In genomic region chr1:148387961-148388259, GRCh38 we compare ENCODE assay signal across 8 cellular contexts.
A peak's percentile ranks its signal among the peaks of the same experiment; 100 is the strongest.
DNase-seq lines count a peak whose midpoint lies in the region; ATAC-seq, FAIRE-seq and TF ChIP-seq lines count a peak whose summit lies in the region.
"Not testable (repeated sequence)": the region's sequence is repeated elsewhere in the genome, so short reads cannot be mapped to it uniquely, and the experiment has no call there.

No MANE protein-coding gene starts in this region.

- TF ChIP-seq EP300 in K562 (IDR thresholded peaks at IDR 0.05; ENCODE audit: low read length); esophagus muscularis mucosa (IDR thresholded peaks at IDR 0.05); ovary (IDR thresholded peaks at IDR 0.05): not testable (repeated sequence)

- H3K27ac Mint-ChIP-seq in CD14-positive monocyte = peak overlapping the region in 6 of 7 donors; percentile 92 to 99 (median 98)
- peak overlapping the region; percentile 99 for H3K27ac Mint-ChIP-seq in activated CD8-positive, alpha-beta T cell treated with anti-CD3 and anti-CD28 coated beads for 36 hours

- H3K4me1 ChIP-seq in K562 (replicated peaks in 1 of 2; ENCODE audit: control insufficient read depth in 2 of 2, insufficient read depth in 2 of 2, low read length in 2 of 2) = peaks cover 14 to 19% of the 10 kb centered on the region in 2 experiments; a peak in 4 of 5 replicates
- H3K4me1 ChIP-seq in esophagus muscularis mucosa; left lung; ovary (ENCODE audit: insufficient read depth): not testable (repeated sequence)

- not testable (repeated sequence) for H3K27me3 ChIP-seq in K562 (ENCODE audit: control insufficient read depth in 2 of 2, insufficient read depth in 2 of 2, low read length in 2 of 2); esophagus muscularis mucosa; left lung; ovary

- H2AFZ ChIP-seq in K562 (ENCODE audit: low read depth, low read length) = peak overlapping the region; percentile 93

- H3K36me3 Mint-ChIP-seq in CD14-positive monocyte; activated CD8-positive, alpha-beta T cell treated with anti-CD3 and anti-CD28 coated beads for 36 hours (ENCODE audit: low read depth): not testable (repeated sequence)

- H3K36me3 ChIP-seq in K562 (ENCODE audit: control insufficient read depth, insufficient read depth, low read length); esophagus muscularis mucosa; left lung; ovary: not testable (repeated sequence)

- not testable (repeated sequence) for H4K20me1 ChIP-seq in K562 (replicated peaks; ENCODE audit: control insufficient read depth, insufficient read depth, low read length)

- H3K27ac ChIP-seq in K562 (ENCODE audit: extremely low read depth, low read depth, low read length) = peak overlapping the region; percentile 97; the same call in 2 of the 3 replicates
- peak overlapping the region; percentile 86 to 92 (median 88) for H3K27ac ChIP-seq in esophagus muscularis mucosa (replicated peaks in 1 of 4)
- H3K27ac ChIP-seq in left lung = peak overlapping the region; percentile 81 to 90
- H3K27ac ChIP-seq in ovary = peak overlapping the region; percentile 56 to 92
- peak overlapping the region; percentile 90 for H3K27ac ChIP-seq in substantia nigra (ENCODE audit: low read depth, low read length, poor library complexity, severe bottlenecking)

- peak overlapping the region; percentile 87 to 97 for H3K4me3 Mint-ChIP-seq in CD14-positive monocyte
- peak overlapping the region; percentile 84 for H3K4me3 Mint-ChIP-seq in activated CD8-positive, alpha-beta T cell treated with anti-CD3 and anti-CD28 coated beads for 36 hours

- 14% methylated on average over 9 of the region's 9 CpGs for WGBS in K562 (ENCODE audit: insufficient coverage, low coverage, missing lambda C conversion rate)
- 64% methylated on average over 9 of the region's 9 CpGs for WGBS in esophagus muscularis mucosa
- WGBS in ovary, 3 donors = 40 to 55% (median 47%) methylated on average over 9 of the region's 9 CpGs

- not testable (repeated sequence) for H3K9me3 Mint-ChIP-seq in CD14-positive monocyte; activated CD8-positive, alpha-beta T cell treated with anti-CD3 and anti-CD28 coated beads for 36 hours

- TF ChIP-seq POLR2A in NB4 (IDR thresholded peaks at IDR 0.05; ENCODE audit: extremely low read depth, insufficient read length); K562 (conservative IDR thresholded peaks at IDR 0.05); esophagus muscularis mucosa (IDR thresholded peaks at IDR 0.05; ENCODE audit: low read depth); ovary (IDR thresholded peaks at IDR 0.05): not testable (repeated sequence)

- H3K79me2 ChIP-seq in K562 (ENCODE audit: control insufficient read depth, insufficient read depth, low read length) = not testable (repeated sequence)

- H3K9me1 ChIP-seq in K562 (ENCODE audit: control insufficient read depth, insufficient read depth, low read length) = not testable (repeated sequence)

- TF ChIP-seq RAD21 in K562 (CRISPR knock-in tag; conservative IDR thresholded peaks at IDR 0.05 in 1 of 2, IDR thresholded peaks at IDR 0.05 in 1 of 2) = not testable (repeated sequence)

- FAIRE-seq in K562 (lab: Jason Lieb, UNC) = not testable (repeated sequence)

- H3K4me1 Mint-ChIP-seq in CD14-positive monocyte = peaks cover 27% of the 10 kb centered on the region
- H3K4me1 Mint-ChIP-seq in activated CD8-positive, alpha-beta T cell treated with anti-CD3 and anti-CD28 coated beads for 36 hours (ENCODE audit: low read depth) = peaks cover 30% of the 10 kb centered on the region

- not testable (repeated sequence) for ATAC-seq in activated CD8-positive, alpha-beta T cell treated with anti-CD3 and anti-CD28 coated beads for 36 hours; K562; left lung

- POLR2A ChIA-PET in activated CD8-positive, alpha-beta T cell treated with anti-CD3 and anti-CD28 coated beads for 36 hours (lab: Charles Lee) = interaction anchor here (0.7 to 6.2 kb wide), 20 partner anchors 9 to 135 kb away, joined by 3 to 82 read pairs (median 8); no protein-coding TSS in a partner anchor
- POLR2A ChIA-PET in K562 (lab: Yijun Ruan, JAX) = interaction anchor here (0.9 to 2.6 kb wide), 6 partner anchors 11 to 135 kb away, joined by 3 to 20 read pairs (median 3); no protein-coding TSS in a partner anchor

- TF ChIP-seq CTCF in CD14-positive monocyte (IDR thresholded peaks at IDR 0.05); NB4 (IDR thresholded peaks at IDR 0.05; ENCODE audit: low read depth, low read length); activated CD8-positive, alpha-beta T cell treated with anti-CD3 and anti-CD28 coated beads for 36 hours (IDR thresholded peaks at IDR 0.05); K562 (IDR thresholded peaks at IDR 0.05 in 2 of 3, conservative IDR thresholded peaks at IDR 0.05 in 1 of 3; ENCODE audit: insufficient read depth in 2 of 3, low read depth in 1 of 3, low read length in 3 of 3); esophagus muscularis mucosa (IDR thresholded peaks at IDR 0.05); left lung (IDR thresholded peaks at IDR 0.05); ovary (IDR thresholded peaks at IDR 0.05): not testable (repeated sequence)

- not testable (repeated sequence) for DNase-seq in CD14-positive monocyte (ENCODE audit: low spot score); NB4 (ENCODE audit: low read depth); activated CD8-positive, alpha-beta T cell treated with anti-CD3 and anti-CD28 coated beads for 36 hours; esophagus muscularis mucosa (ENCODE audit: extremely low spot score); left lung; ovary
- peak in 1 of 4 experiments; percentile 35 for DNase-seq in K562 (ENCODE audit: extremely low read depth in 1 of 4, low spot score in 3 of 4)
- DNase-seq in substantia nigra (lab: John Stamatoyannopoulos, UW) = peak in 7 of 49 donors; percentile 5 to 33 (median 12)

- intact Hi-C loops in CD14-positive monocyte (cut with micrococcal nuclease); activated CD8-positive, alpha-beta T cell treated with anti-CD3 and anti-CD28 coated beads for 36 hours (cut with micrococcal nuclease); esophagus muscularis mucosa (cut with DNase I); left lung (cut with DNase I); ovary (cut with DNase I): not testable (repeated sequence)
- intact Hi-C loops in K562 (cut with micrococcal nuclease) = loop anchor here (2.0 kb wide), 1 partner anchor 53 kb away; no protein-coding TSS in a partner anchor

- H3K4me3 ChIP-seq in NB4 (ENCODE audit: low read depth, low read length) = peak overlapping the region; percentile 56
- peak overlapping the region; percentile 42 for H3K4me3 ChIP-seq in K562
- peak overlapping the region; percentile 55 to 68 (median 66) for H3K4me3 ChIP-seq in esophagus muscularis mucosa
- peak overlapping the region in 1 of 2 donors; percentile 52 for H3K4me3 ChIP-seq in left lung
- H3K4me3 ChIP-seq in ovary = peak overlapping the region; percentile 50

- H3K9ac ChIP-seq in K562 (ENCODE audit: insufficient read depth in 1 of 2, low read depth in 2 of 2, low read length in 2 of 2) = peak overlapping the region; percentile 28 to 87; a peak in 3 of 4 replicates

- CTCF ChIA-PET in activated CD8-positive, alpha-beta T cell treated with anti-CD3 and anti-CD28 coated beads for 36 hours (lab: Charles Lee) = interaction anchor here (1.0 to 1.2 kb wide), 2 partner anchors 15 to 24 kb away, joined by 6 to 9 read pairs; no protein-coding TSS in a partner anchor
- CTCF ChIA-PET in K562 (lab: Yijun Ruan, JAX; ENCODE audit: low intra/inter-chr PET ratio) = interaction anchor here (0.8 kb wide), 1 partner anchor 16 kb away, joined by 3 read pairs; no protein-coding TSS in a partner anchor

- not testable (repeated sequence) for H3K9me3 ChIP-seq in K562 (replicated peaks; ENCODE audit: control insufficient read depth, insufficient read depth, low read depth, low read length); esophagus muscularis mucosa; left lung; ovary

- not testable (repeated sequence) for H3K27me3 Mint-ChIP-seq in CD14-positive monocyte (ENCODE audit: low read depth in 3 of 3); activated CD8-positive, alpha-beta T cell treated with anti-CD3 and anti-CD28 coated beads for 36 hours

- in situ Hi-C loops in K562 (cut with MboI) = not testable (repeated sequence)

- not testable (repeated sequence) for BruUV-seq in K562 (replicated peaks; lab: Mats Ljungman, UMichigan)

- H3K4me2 ChIP-seq in K562 (ENCODE audit: insufficient read depth, low read length) = peak overlapping the region; percentile 73

TF ChIP-seq in K562, 482 proteins besides CTCF, POLR2A, EP300 and RAD21 (continues in another document):
- 0 out of 2 replicates have a peak, but pooled peaks have one; percentile 11 for TF ChIP-seq ZKSCAN1 (IDR thresholded peaks at IDR 0.05; ENCODE audit: low read depth, low read length)
